In the genomic region with DNA sequence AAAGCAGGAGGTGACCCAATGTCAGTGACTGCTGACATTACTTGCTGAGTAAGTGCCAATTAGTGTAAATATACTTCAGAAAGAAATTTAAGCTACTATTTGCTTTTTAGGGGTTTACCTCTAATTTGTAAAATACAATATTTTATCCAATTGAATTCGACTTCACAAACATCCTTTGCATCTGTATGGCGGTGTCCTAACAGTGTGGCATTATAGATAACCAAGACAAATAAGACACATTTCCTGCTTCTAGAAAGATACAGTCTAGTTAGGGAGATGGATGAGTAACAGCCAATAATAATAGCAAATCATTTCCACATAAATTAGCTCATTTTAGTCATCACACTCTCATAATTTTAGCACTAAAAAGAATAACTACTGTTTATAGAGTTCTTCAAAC, we compare ENCODE assay signal across 18 cellular contexts.
DNase-seq lines count a peak whose midpoint lies in the region; FAIRE-seq and TF ChIP-seq lines count a peak whose summit lies in the region.
"Had no signal": no experiment of that assay in that cellular context is flagged by ENCODE, and none has a peak within 500 bp of the region (broad histone marks: within the 10 kb centered on the region; RNA-seq: fewer than 3 reads in every experiment).

No MANE protein-coding gene starts in this region.

- H3K27me3 ChIP-seq in layer of hippocampus (ENCODE audit: control insufficient read depth, insufficient read depth, low read length) (no peaks in the 10 kb centered on the region), esophagus squamous epithelium (no peaks in the 10 kb centered on the region)
- H3K27me3 ChIP-seq: BLaER1 treated with 17β-estradiol and CSF1 and Interleukin-3, amounts not matched to agents 10 nM and 100 nM had no signal

- H3K4me1 ChIP-seq in esophagus squamous epithelium: no peaks in the 10 kb centered on the region
- H3K4me1 ChIP-seq: HAP-1 had no signal

- TF ChIP-seq CTCF in esophagus squamous epithelium (IDR thresholded peaks at IDR 0.05): no peak

- intact Hi-C loops in esophagus squamous epithelium (cut with DNase I): no loop called here

- H3K4me3 ChIP-seq in esophagus squamous epithelium: no peak overlapping the region
- H3K4me3 ChIP-seq: BLaER1 treated with 17β-estradiol and CSF1 and Interleukin-3, amounts not matched to agents 10 nM and 100 nM; HAP-1 had no signal

- H3K27ac ChIP-seq in caudate nucleus (ENCODE audit: low read depth, low read length) (peak overlapping the region; percentile 39), layer of hippocampus (ENCODE audit: low read depth, low read length) (peak overlapping the region; percentile 31), substantia nigra (ENCODE audit: low read depth, low read length, poor library complexity, severe bottlenecking) (peak overlapping the region; percentile 63), esophagus squamous epithelium (no peak overlapping the region)
- H3K27ac ChIP-seq: BLaER1 treated with 17β-estradiol and CSF1 and Interleukin-3, amounts not matched to agents 10 nM and 100 nM had no signal

- no peak for TF ChIP-seq POLR2A in H54 (IDR thresholded peaks at IDR 0.05; ENCODE audit: low read depth, low read length)
- no peak for TF ChIP-seq POLR2A in esophagus squamous epithelium (IDR thresholded peaks at IDR 0.05)

- H3K36me3 ChIP-seq in esophagus squamous epithelium: no peaks in the 10 kb centered on the region
- H3K36me3 ChIP-seq: BLaER1 treated with 17β-estradiol and CSF1 and Interleukin-3, amounts not matched to agents 10 nM and 100 nM; HAP-1 had no signal

- DNase-seq in H54 (ENCODE audit: insufficient read length, low spot score) (no peak), caudate nucleus (lab: John Stamatoyannopoulos, UW) (no peak), substantia nigra (lab: John Stamatoyannopoulos, UW) (no peak), esophagus squamous epithelium (lab: John Stamatoyannopoulos, UW) (no peak), DMS114 treated with DMSO at 0.1 percent for 48 hours (lab: John Stamatoyannopoulos, UW; ENCODE audit: unreplicated experiment) (no peak), SHP77 treated with DMSO at 0.1 percent for 48 hours (lab: John Stamatoyannopoulos, UW) (no peak)
- DNase-seq: CD8-positive, alpha-beta memory T cell; COR-L47; DMS153; DMS79; GDM1; GOT3 had no signal

- WGBS in esophagus squamous epithelium, 2 donors: 83 to 87% methylated on average over 2 of the region's 2 CpGs

- FAIRE-seq in H54 (lab: Jason Lieb, UNC): peak; percentile 41
- FAIRE-seq: GM12892, GM18507, HepG2 had no signal

- no peaks in the 10 kb centered on the region for H3K9me3 ChIP-seq in esophagus squamous epithelium
- H3K9me3 ChIP-seq: BLaER1 treated with 17β-estradiol and CSF1 and Interleukin-3, amounts not matched to agents 10 nM and 100 nM; HAP-1 had no signal

Comparison
In these comparisons a context has a peak if more than half of its experiments do, and no peak if none do; other contexts are left out.
1. H3K27ac ChIP-seq: peak in caudate nucleus (single experiment), layer of hippocampus (single experiment) and substantia nigra (single experiment); none in esophagus squamous epithelium (0 of 4).